ENCODE assay signal across 8 cellular contexts in the genomic region with DNA sequence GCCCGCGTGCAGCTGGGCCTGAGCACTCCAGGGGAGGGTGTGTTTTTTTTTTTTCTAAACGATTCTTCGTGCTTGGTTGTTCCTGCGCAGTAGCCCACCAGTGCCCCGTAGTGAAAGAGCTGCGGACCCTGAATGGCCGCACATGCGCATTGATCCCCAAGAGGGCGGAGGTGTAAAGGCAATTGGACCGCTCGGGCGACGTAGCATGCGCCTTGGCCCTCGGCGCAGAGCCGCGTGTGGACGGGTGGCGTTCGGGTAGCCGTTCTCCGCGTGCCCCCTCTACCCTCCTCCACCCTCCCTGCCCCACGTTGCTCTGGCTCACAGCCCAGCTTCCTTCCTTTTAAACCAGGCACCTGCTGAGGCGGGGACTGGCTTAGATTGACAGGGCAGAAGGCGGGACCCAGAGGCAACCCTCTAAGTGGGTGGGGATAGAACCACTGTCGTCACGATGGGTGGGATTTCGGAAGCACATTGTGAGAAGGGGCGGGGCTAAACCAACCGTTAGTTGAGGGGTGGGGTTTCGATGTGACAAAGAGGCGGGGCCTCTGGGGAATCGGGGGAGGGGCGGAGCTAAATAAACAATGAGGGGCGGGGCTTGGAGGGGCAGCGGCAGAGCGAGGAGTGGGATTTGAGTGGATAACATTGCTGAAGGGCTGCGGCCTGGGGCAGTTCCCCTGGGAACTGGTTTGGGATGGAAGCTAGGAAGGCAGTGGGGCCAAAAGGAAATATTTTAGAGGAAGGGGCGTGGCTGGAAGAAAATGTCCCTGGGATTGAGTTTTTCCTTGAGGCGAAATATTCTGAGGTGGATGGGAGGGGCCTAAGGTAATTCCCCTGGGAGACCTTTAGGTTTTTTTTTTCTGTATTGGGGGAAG. TPM values are rescaled to one million over a fixed set of nuclear protein-coding genes. Genes with fewer than 3 reads are reported as not detected.
DNase-seq lines count a peak whose midpoint lies in the region; ATAC-seq and TF ChIP-seq lines count a peak whose summit lies in the region.

No MANE protein-coding gene starts in this region.

- H3K27ac Mint-ChIP-seq in activated T-cell treated with anti-CD3 and anti-CD28 coated beads, Interleukin-2, amount 50 U/mL, for 24 hours, result peak overlapping the region; percentile 99

- no peaks in the 10 kb centered on the region for H3K27me3 Mint-ChIP-seq in activated T-cell treated with anti-CD3 and anti-CD28 coated beads, Interleukin-2, amount 50 U/mL, for 24 hours

- peak; percentile 65 for ATAC-seq in GM21619 (IDR thresholded peaks at IDR 0.05; ENCODE audit: unreplicated experiment)
- peak; percentile 74 for ATAC-seq in PC-3

- H3K27me3 ChIP-seq in PC-3 (ENCODE audit: low read length) (no peaks in the 10 kb centered on the region), esophagus muscularis mucosa (no peaks in the 10 kb centered on the region), muscle layer of duodenum (ENCODE audit: low read depth, low read length) (no peaks in the 10 kb centered on the region)

- peaks cover 4% of the 10 kb centered on the region for H3K9me3 Mint-ChIP-seq in activated T-cell treated with anti-CD3 and anti-CD28 coated beads, Interleukin-2, amount 50 U/mL, for 24 hours

- H3K4me3 ChIP-seq in Jurkat, Clone E6-1 (ENCODE audit: low read length), result peak overlapping the region; percentile 97
- H3K4me3 ChIP-seq in PC-3 (ENCODE audit: low read length), result peak overlapping the region; percentile 81
- peak overlapping the region; percentile 71 to 90 (median 84) for H3K4me3 ChIP-seq in esophagus muscularis mucosa
- peak overlapping the region; percentile 90 to 100 for H3K4me3 ChIP-seq in muscle layer of duodenum (ENCODE audit: low read depth in 1 of 2, low read length in 2 of 2)

- peaks cover 82% of the 10 kb centered on the region for H3K36me3 Mint-ChIP-seq in activated T-cell treated with anti-CD3 and anti-CD28 coated beads, Interleukin-2, amount 50 U/mL, for 24 hours (ENCODE audit: low read depth)

- no peak for TF ChIP-seq CTCF in PC-3 (conservative IDR thresholded peaks at IDR 0.05; ENCODE audit: low read depth, low read length)
- peak in 2 of 3 experiments; percentile 8 to 14 for TF ChIP-seq CTCF in esophagus muscularis mucosa (IDR thresholded peaks at IDR 0.05)

- peak overlapping the region; percentile 99 for H3K4me3 Mint-ChIP-seq in activated T-cell treated with anti-CD3 and anti-CD28 coated beads, Interleukin-2, amount 50 U/mL, for 24 hours

- H3K4me1 ChIP-seq in PC-3 (ENCODE audit: insufficient read depth, low read length) (peaks cover 59% of the 10 kb centered on the region), esophagus muscularis mucosa (peaks cover 18 to 45% (median 38%) of the 10 kb centered on the region in 4 donors), muscle layer of duodenum (ENCODE audit: control insufficient read depth in 1 of 2, insufficient read depth in 2 of 2, low read length in 2 of 2) (peaks cover 7 to 20% of the 10 kb centered on the region in 2 donors)

- peak overlapping the region; percentile 92 for H3K27ac ChIP-seq in PC-3 (ENCODE audit: low read length)
- H3K27ac ChIP-seq in esophagus muscularis mucosa (replicated peaks in 1 of 4), result peak overlapping the region; percentile 88 to 94 (median 92)
- peak overlapping the region; percentile 88 for H3K27ac ChIP-seq in muscle layer of duodenum (ENCODE audit: low read length)

- TF ChIP-seq POLR2A in esophagus muscularis mucosa (IDR thresholded peaks at IDR 0.05; ENCODE audit: low read depth), result peak; percentile 35

- peaks cover 41% of the 10 kb centered on the region for H3K36me3 ChIP-seq in PC-3 (ENCODE audit: low read depth, low read length)
- H3K36me3 ChIP-seq in esophagus muscularis mucosa, result peaks cover 0 to 38% (median 26%) of the 10 kb centered on the region in 4 donors
- H3K36me3 ChIP-seq in muscle layer of duodenum (ENCODE audit: control insufficient read depth in 1 of 2, insufficient read depth in 2 of 2, low read length in 2 of 2), result peaks cover 9 to 12% of the 10 kb centered on the region in 2 donors

- intact Hi-C loops in PC-3 (cut with micrococcal nuclease) (loop anchor here (1.0 to 10.0 kb wide), 2 partner anchors 52 to 95 kb away; a partner anchor contains a TSS), esophagus muscularis mucosa (cut with DNase I) (no loop called here)

- TF ChIP-seq EP300 in esophagus muscularis mucosa (IDR thresholded peaks at IDR 0.05), result no peak

- peaks cover 12% of the 10 kb centered on the region for H3F3A ChIP-seq in PC-3 (ENCODE audit: low read length, unreplicated experiment)

- DNase-seq in DMS153 (lab: John Stamatoyannopoulos, UW), result peak; percentile 91
- DNase-seq in Jurkat, Clone E6-1 (ENCODE audit: low read depth, low spot score), result peak; percentile 97
- peak; percentile 98 for DNase-seq in PC-3
- peak; percentile 94 for DNase-seq in activated T-cell treated with anti-CD3 and anti-CD28 coated beads, Interleukin-2, amount 50 U/mL, for 24 hours
- peak; percentile 98 for DNase-seq in esophagus muscularis mucosa (ENCODE audit: extremely low spot score)
- peak; percentile 83 for DNase-seq in stimulated activated CD8-positive, alpha-beta memory T cell treated with anti-CD3 and anti-CD28 coated beads, Interleukin-7, amount 100 ng/mL, for 24 hours (ENCODE audit: low read depth)

- no peaks in the 10 kb centered on the region for H3K9me2 ChIP-seq in PC-3 (replicated peaks; ENCODE audit: low read length)

- 2% methylated on average over 43 of the region's 43 CpGs for WGBS in esophagus muscularis mucosa

- CTCF ChIA-PET in PC-3 (lab: Charles Lee), result no interaction called here

- H3K4me1 Mint-ChIP-seq in activated T-cell treated with anti-CD3 and anti-CD28 coated beads, Interleukin-2, amount 50 U/mL, for 24 hours (ENCODE audit: low read depth), result peaks cover 65% of the 10 kb centered on the region

- H3K79me2 ChIP-seq in PC-3 (ENCODE audit: low read length), result peaks cover 66% of the 10 kb centered on the region

- H3K4me2 ChIP-seq in PC-3 (ENCODE audit: low read length), result peak overlapping the region; percentile 91

- H4K20me1 ChIP-seq in PC-3 (ENCODE audit: low read length), result peaks cover 17% of the 10 kb centered on the region; the same call in 1 of the 2 replicates

- POLR2A ChIA-PET in PC-3 (lab: Charles Lee; ENCODE audit: unreplicated experiment), result interaction anchor here (0.5 to 0.6 kb wide), 6 partner anchors 21 to 1437 kb away, joined by 3 to 5 read pairs (median 4); no protein-coding TSS in a partner anchor

- no TSS peak for BruUV-seq in PC-3 (replicated peaks; lab: Mats Ljungman, UMichigan)

- peak overlapping the region; percentile 84 for H2AFZ ChIP-seq in PC-3 (ENCODE audit: low read length)

- H3K9me3 ChIP-seq in PC-3 (ENCODE audit: low read length) (no peaks in the 10 kb centered on the region), esophagus muscularis mucosa (no peaks in the 10 kb centered on the region), muscle layer of duodenum (ENCODE audit: control insufficient read depth in 1 of 2, low read length in 2 of 2) (no peaks in the 10 kb centered on the region)

- peak overlapping the region; percentile 98 for H3K9ac ChIP-seq in PC-3 (ENCODE audit: low read length)

RNA-seq across cellular contexts. Expression of a gene that starts 0.5 kb away (rescaled TPM):
- polyA plus RNA-seq in Jurkat, Clone E6-1 (2012; ENCODE audit: insufficient read depth, insufficient read length), result 82.4 TPM
- total RNA-seq in PC-3 (2014; rRNA removed) (129 and 149 TPM in 2 replicates), esophagus muscularis mucosa (10 to 100 TPM; 27.0 to 44.3 (median 35.9) TPM)

RNA-seq across cellular contexts. Expression of a gene that starts 0.8 kb away (rescaled TPM):
- 11.9 TPM for polyA plus RNA-seq in Jurkat, Clone E6-1 (2012; ENCODE audit: insufficient read depth, insufficient read length)
- total RNA-seq in PC-3 (2014; rRNA removed), result 50.7 and 75.5 TPM in 2 replicates
- total RNA-seq in esophagus muscularis mucosa, result 10 to 100 TPM; 12.0 to 22.0 (median 14.4) TPM

RNA-seq across cellular contexts. Expression of a gene that starts 31.1 kb away (rescaled TPM):
- not detected for polyA plus RNA-seq in Jurkat, Clone E6-1 (2012; ENCODE audit: insufficient read depth, insufficient read length)
- total RNA-seq in PC-3 (2014; rRNA removed) (not detected in 2 replicates), esophagus muscularis mucosa (1 to 10 TPM in 2 of 4 donors, under 1 TPM in 2; 0.50 to 2.9 (median 1.4) TPM)

RNA-seq across cellular contexts. Expression of a gene that starts 33.2 kb away (rescaled TPM):
- polyA plus RNA-seq in Jurkat, Clone E6-1 (2012; ENCODE audit: insufficient read depth, insufficient read length), result 1.1 TPM
- total RNA-seq in PC-3 (2014; rRNA removed) (0.29 and 2.2 TPM in 2 replicates), esophagus muscularis mucosa (under 1 TPM in 2 of 4 donors, not detected in 2; 0.34 to 0.50 TPM)

RNA-seq across cellular contexts. Expression of a gene that starts 52.3 kb away (rescaled TPM):
- 20.1 TPM for polyA plus RNA-seq in Jurkat, Clone E6-1 (2012; ENCODE audit: insufficient read depth, insufficient read length)
- 17.8 and 18.8 TPM in 2 replicates for total RNA-seq in PC-3 (2014; rRNA removed)
- 10 to 100 TPM; 35.1 to 60.9 (median 44.0) TPM for total RNA-seq in esophagus muscularis mucosa

Comparison
In these comparisons a context has a peak if more than half of its experiments do, and no peak if none do; other contexts are left out.
1. Peak in every context shown above with its lines: DNase-seq, ATAC-seq, H3K4me3 ChIP-seq and H3K27ac ChIP-seq.